ENCODE assay signal across 8 cellular contexts in genomic region chr11:33736148-33736809, GRCh38. TPM values are rescaled to one million over a fixed set of nuclear protein-coding genes. Genes with fewer than 3 reads are reported as not detected.
DNase-seq lines count a peak whose midpoint lies in the region; ATAC-seq and TF ChIP-seq lines count a peak whose summit lies in the region.

Gene CD59 (minus strand): TSS chr11:33736423. CDS start chr11:33722445, 13,978 bp downstream.

- peaks cover 8% of the 10 kb centered on the region for H3K4me1 ChIP-seq in HUES64 (ENCODE audit: insufficient read depth, low read length)
- peaks cover 11% of the 10 kb centered on the region for H3K4me1 ChIP-seq in OCI-LY7 (ENCODE audit: insufficient read depth, low read length, poor library complexity, severe bottlenecking)

- H3K27ac ChIP-seq in HUES64 (ENCODE audit: low read depth, low read length) (peak within 1 kb of the TSS; percentile 31; the same call in 1 of the 2 replicates), OCI-LY7 (ENCODE audit: low read depth, low read length, poor library complexity, severe bottlenecking) (peak within 1 kb of the TSS; percentile 21)

- peaks cover 3% of the 10 kb centered on the region; the same call in 1 of the 2 replicates for H4K20me1 ChIP-seq in OCI-LY7 (ENCODE audit: insufficient read depth, low read length)

- TF ChIP-seq CTCF in OCI-LY7 (conservative IDR thresholded peaks at IDR 0.05; ENCODE audit: low read length): no peak

- 2% methylated on average over 48 of the region's 48 CpGs for WGBS in HUES64

- peak within 1 kb of the TSS; percentile 97 for H2AFZ ChIP-seq in OCI-LY7 (ENCODE audit: low read length)

- H3K9me3 ChIP-seq in HUES64 (ENCODE audit: insufficient read depth, low read depth, low read length) (no peaks in the 10 kb centered on the region), OCI-LY7 (ENCODE audit: low read length) (no peaks in the 10 kb centered on the region)

- H3K9me2 ChIP-seq in OCI-LY7 (ENCODE audit: insufficient read depth, low read length): no peaks in the 10 kb centered on the region

- ATAC-seq in GM21447 (IDR thresholded peaks at IDR 0.05; ENCODE audit: unreplicated experiment): peak; percentile 65

- H3K36me3 ChIP-seq in HUES64 (ENCODE audit: insufficient read depth, low read length): 0 out of 2 replicates have a peak, but pooled peaks cover 3% of the 10 kb centered on the region
- H3K36me3 ChIP-seq in OCI-LY7 (ENCODE audit: insufficient read depth, low read length): peaks cover 5% of the 10 kb centered on the region; the same call in 1 of the 2 replicates

- CTCF ChIA-PET in OCI-LY7 (lab: Charles Lee; ENCODE audit: unreplicated experiment): interaction anchor here (0.6 to 0.7 kb wide), 2 partner anchors 192 to 334 kb away, joined by 5 to 21 read pairs; no protein-coding TSS in a partner anchor

- H3K4me2 ChIP-seq in OCI-LY7 (ENCODE audit: low read length): peak within 1 kb of the TSS; percentile 81

- no TSS peak for BruUV-seq in OCI-LY7 (replicated peaks; lab: Mats Ljungman, UMichigan)

- H3K9ac ChIP-seq in HUES64 (ENCODE audit: low read depth, low read length): peak within 1 kb of the TSS; percentile 67

- H3K79me2 ChIP-seq in OCI-LY7 (ENCODE audit: insufficient read depth, low read depth, low read length): peaks cover 8% of the 10 kb centered on the region; the same call in 1 of the 2 replicates

- POLR2A ChIA-PET in OCI-LY7 (lab: Charles Lee): interaction anchor here (0.6 to 2.1 kb wide), 9 partner anchors 18 to 1197 kb away, joined by 3 to 5 read pairs (median 3); partner anchors contain the start of gene C11orf91

- intact Hi-C loops in OCI-LY7 (cut with micrococcal nuclease; ENCODE audit: unreplicated experiment): loop anchor here (5.0 kb wide), 3 partner anchors 359 to 574 kb away; partner anchors contain the start of genes CSTF3, HIPK3 and KIAA1549L

- peak; percentile 94 for DNase-seq in D341Med (ENCODE audit: low spot score)
- peak; percentile 83 for DNase-seq in OCI-LY7 (ENCODE audit: low spot score)
- peak; percentile 94 for DNase-seq in activated T-cell treated with anti-CD3 and anti-CD28 coated beads for 4 hours
- DNase-seq in epidermal melanocyte (ENCODE audit: insufficient read length, low spot score): peak; percentile 85
- DNase-seq in middle frontal gyrus (ENCODE audit: extremely low spot score, low spot score): peak; percentile 57
- peak; percentile 67 to 85 for DNase-seq in stimulated activated CD8-positive, alpha-beta memory T cell treated with anti-CD3 and anti-CD28 coated beads, Interleukin-2, amount 100 ng/mL, for 1 hour (ENCODE audit: low read depth in 2 of 2)

- H3K27me3 ChIP-seq in HUES64 (ENCODE audit: insufficient read depth, low read length): peaks cover 15% of the 10 kb centered on the region

- H3K4me3 ChIP-seq in HUES64 (ENCODE audit: low read length) (peak within 1 kb of the TSS; percentile 69), OCI-LY7 (ENCODE audit: low read depth, low read length, poor library complexity, severe bottlenecking) (peak within 1 kb of the TSS; percentile 86)

RNA-seq across cellular contexts. Expression of gene CD59, which starts in this region (rescaled TPM):
- 47.2 TPM for polyA plus RNA-seq in HUES64 (2013, experiment 1 of 2)
- 54.4 TPM for polyA plus RNA-seq in HUES64 (2013, experiment 2 of 2)
- 12.7 and 20.2 TPM in 2 replicates for total RNA-seq in OCI-LY7 (2014; rRNA removed; shearing (Covaris generic))
- 35.5 and 40.4 TPM in 2 replicates for total RNA-seq in OCI-LY7 (2022)

Comparison
In these comparisons a context has a peak if more than half of its experiments do, and no peak if none do; other contexts are left out.
1. Peak in every context shown above with its lines: DNase-seq, ATAC-seq, H3K4me3 ChIP-seq and H3K27ac ChIP-seq.